In the genomic region with DNA sequence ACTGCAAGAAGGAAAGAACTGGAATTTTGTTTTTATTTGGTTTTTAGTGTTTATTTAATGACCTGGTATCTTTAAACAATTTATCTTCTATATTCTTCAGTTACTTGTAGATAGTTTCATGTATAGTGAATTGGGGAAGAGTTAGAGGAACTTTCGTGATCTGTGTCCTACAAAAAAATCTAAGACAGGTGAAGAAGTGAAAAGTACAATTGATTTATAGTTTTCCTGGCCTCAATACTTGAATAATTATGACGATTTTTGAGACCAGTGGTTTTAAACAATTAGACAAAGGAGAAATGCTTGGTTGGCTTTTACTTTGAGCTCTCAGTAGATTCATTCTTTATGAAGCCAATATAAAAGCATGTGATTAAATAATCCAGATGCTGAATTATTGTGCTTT, we compare ENCODE assay signal across 11 cellular contexts. TPM values are rescaled to one million over a fixed set of nuclear protein-coding genes. Genes with fewer than 3 reads are reported as not detected.
A peak's percentile ranks its signal among the peaks of the same experiment; 100 is the strongest.
DNase-seq lines count a peak whose midpoint lies in the region; ATAC-seq, FAIRE-seq and TF ChIP-seq lines count a peak whose summit lies in the region.
"Had no signal": no experiment of that assay in that cellular context is flagged by ENCODE, and none has a peak within 500 bp of the region (broad histone marks: within the 10 kb centered on the region; RNA-seq: fewer than 3 reads in every experiment).

No MANE protein-coding gene starts in this region.

- peaks cover 66% of the 10 kb centered on the region for H3K36me3 Mint-ChIP-seq in activated T-helper 17 cell treated with anti-CD3 and anti-CD28 coated beads, Interleukin-2, amount 50 U/mL, for 72 hours (ENCODE audit: low read depth)
- peaks cover 2% of the 10 kb centered on the region for H3K36me3 Mint-ChIP-seq in memory B cell

- TF ChIP-seq CTCF in A673 (conservative IDR thresholded peaks at IDR 0.05; ENCODE audit: low read depth, low read length) (no peak), HCT116 (IDR thresholded peaks at IDR 0.05 in 2 of 3, conservative IDR thresholded peaks at IDR 0.05 in 1 of 3; ENCODE audit: borderline replicate concordance in 1 of 3, insufficient read depth in 1 of 3, low read depth in 2 of 3, low read length in 2 of 3) (no peak), kidney (IDR thresholded peaks at IDR 0.05; ENCODE audit: borderline replicate concordance, extremely low read depth, insufficient read depth) (no peak)

- H3K4me1 Mint-ChIP-seq in activated T-helper 17 cell treated with anti-CD3 and anti-CD28 coated beads, Interleukin-2, amount 50 U/mL, for 72 hours: peaks cover 36% of the 10 kb centered on the region
- H3K4me1 Mint-ChIP-seq in memory B cell: peaks cover 23% of the 10 kb centered on the region

- CTCF ChIA-PET in A673 (lab: Charles Lee): no interaction called here
- CTCF ChIA-PET in HCT116 (lab: Charles Lee): no interaction called here

- no peaks in the 10 kb centered on the region for H3K27me3 Mint-ChIP-seq in activated T-helper 17 cell treated with anti-CD3 and anti-CD28 coated beads, Interleukin-2, amount 50 U/mL, for 72 hours
- H3K27me3 Mint-ChIP-seq in memory B cell: no peaks in the 10 kb centered on the region

- no peak for FAIRE-seq in kidney (lab: Jason Lieb, UNC)

- H3K27ac Mint-ChIP-seq in activated T-helper 17 cell treated with anti-CD3 and anti-CD28 coated beads, Interleukin-2, amount 50 U/mL, for 72 hours: peak overlapping the region; percentile 81
- no peak overlapping the region for H3K27ac Mint-ChIP-seq in memory B cell

- DNase-seq in A673 (ENCODE audit: low spot score) (no peak), HCT116 (ENCODE audit: low read depth, low spot score) (no peak), memory B cell (ENCODE audit: low spot score in 2 of 2) (no peak), COLO668 (lab: John Stamatoyannopoulos, UW; ENCODE audit: unreplicated experiment) (no peak), kidney (no peak)
- DNase-seq: SIG-M5; stimulated activated CD4-positive, alpha-beta T cell treated with anti-CD3 and anti-CD28 coated beads, Interleukin-12 subunit alpha, Interleukin-12 subunit beta, amount 100 ng/mL, for 4 hours; uterus had no signal

- H3K4me1 ChIP-seq in A673 (ENCODE audit: insufficient read depth, low read length, poor library complexity, severe bottlenecking) (peaks cover 31% of the 10 kb centered on the region), HCT116 (ENCODE audit: control insufficient read depth in 1 of 2, insufficient read depth in 2 of 2, low read length in 2 of 2) (peaks cover 12 to 15% of the 10 kb centered on the region in 2 experiments; a peak in 3 of 4 replicates), kidney (ENCODE audit: control insufficient read depth in 1 of 2, insufficient read depth in 1 of 2, low read depth in 1 of 2, low read length in 2 of 2) (peaks cover 0 to 2% of the 10 kb centered on the region in 2 donors)

- peak overlapping the region; percentile 80 for H3K4me3 Mint-ChIP-seq in activated T-helper 17 cell treated with anti-CD3 and anti-CD28 coated beads, Interleukin-2, amount 50 U/mL, for 72 hours
- peak overlapping the region; percentile 21 for H3K4me3 Mint-ChIP-seq in memory B cell

- H4K20me1 ChIP-seq in HCT116 (ENCODE audit: insufficient read depth): no peaks in the 10 kb centered on the region

- no peaks in the 10 kb centered on the region for H3K9me3 Mint-ChIP-seq in activated T-helper 17 cell treated with anti-CD3 and anti-CD28 coated beads, Interleukin-2, amount 50 U/mL, for 72 hours
- H3K9me3 Mint-ChIP-seq in memory B cell: no peaks in the 10 kb centered on the region

- H3K4me2 ChIP-seq in HCT116 (ENCODE audit: low read length): peak overlapping the region; percentile 86; the same call in 1 of the 2 replicates

- TF ChIP-seq POLR2A in HCT116 (IDR thresholded peaks at IDR 0.05; ENCODE audit: borderline replicate concordance, extremely low read depth, insufficient read depth, insufficient read length): no peak

- no peaks in the 10 kb centered on the region for H3K27me3 ChIP-seq in A673 (replicated peaks; ENCODE audit: insufficient read depth, low read depth, low read length, poor library complexity)
- H3K27me3 ChIP-seq in HCT116 (ENCODE audit: insufficient read depth, low read length): no peaks in the 10 kb centered on the region
- H3K27me3 ChIP-seq: uterus had no signal

- intact Hi-C loops in A673 (cut with micrococcal nuclease; ENCODE audit: unreplicated experiment) (no loop called here), HCT116 (cut with micrococcal nuclease) (no loop called here), kidney (cut with DNase I) (no loop called here)

- H2AFZ ChIP-seq in HCT116 (ENCODE audit: low read depth, low read length, poor library complexity, severe bottlenecking): no peak overlapping the region

- peaks cover 83% of the 10 kb centered on the region for H3K79me2 ChIP-seq in HCT116 (ENCODE audit: insufficient read depth, low read length)

- BruUV-seq in A673 (replicated peaks; lab: Mats Ljungman, UMichigan) (no TSS peak), HCT116 (replicated peaks; lab: Mats Ljungman, UMichigan) (no TSS peak)

- ATAC-seq in HCT116 (no peak), memory B cell (ENCODE audit: low read depth) (no peak), esophagus mucosa (no peak), HG03159 (IDR thresholded peaks at IDR 0.05; ENCODE audit: unreplicated experiment) (no peak)
- no peak for ATAC-seq in activated T-helper 17 cell treated with anti-CD3 and anti-CD28 coated beads, Interleukin-2, amount 50 U/mL, for 72 hours (replicated peaks)

- H3K9me3 ChIP-seq in A673 (ENCODE audit: low read depth, low read length, poor library complexity, severe bottlenecking) (no peaks in the 10 kb centered on the region), HCT116 (ENCODE audit: control insufficient read depth in 1 of 2, insufficient read depth in 1 of 2, low read depth in 1 of 2, low read length in 2 of 2) (no peaks in the 10 kb centered on the region), kidney (ENCODE audit: control insufficient read depth in 1 of 2, low read length in 2 of 2) (no peaks in the 10 kb centered on the region)
- H3K9me3 ChIP-seq: uterus had no signal

- peak overlapping the region; percentile 89 for H3K4me3 ChIP-seq in A673 (ENCODE audit: low read depth, low read length, poor library complexity, severe bottlenecking)
- H3K4me3 ChIP-seq in HCT116 (replicated peaks in 1 of 2; ENCODE audit: low read depth in 1 of 2, low read length in 2 of 2): no peak overlapping the region; a peak in 1 of 4 replicates
- no peak overlapping the region for H3K4me3 ChIP-seq in kidney (ENCODE audit: low read length in 2 of 2)

- RAD21 ChIA-PET in HCT116 (lab: Charles Lee; ENCODE audit: low non-redundant PET in 1 of 2, low total read pairs in 2 of 2, uncharacterized antibody in 2 of 2, unreplicated experiment in 2 of 2): no interaction called here

- POLR2A ChIA-PET in A673 (lab: Charles Lee; ENCODE audit: low non-redundant PET): no interaction called here
- POLR2A ChIA-PET in HCT116 (lab: Charles Lee): no interaction called here

- H3K9ac ChIP-seq in HCT116 (ENCODE audit: low read length) (no peak overlapping the region), kidney (ENCODE audit: low read length in 2 of 2) (peak overlapping the region in 1 of 2 donors; percentile 6)

- no peak overlapping the region for H3K27ac ChIP-seq in A673 (ENCODE audit: low read depth, low read length, poor library complexity, severe bottlenecking)
- no peak overlapping the region for H3K27ac ChIP-seq in HCT116 (ENCODE audit: low read depth, low read length)
- no peak overlapping the region for H3K27ac ChIP-seq in kidney (ENCODE audit: low read depth in 2 of 2, low read length in 2 of 2)

- no peak for TF ChIP-seq RAD21 in HCT116 (IDR thresholded peaks at IDR 0.05; ENCODE audit: low read depth)

- H3K36me3 ChIP-seq in A673 (ENCODE audit: insufficient read depth, low read length, poor library complexity, severe bottlenecking): no peaks in the 10 kb centered on the region
- H3K36me3 ChIP-seq in HCT116 (ENCODE audit: control insufficient read depth in 1 of 2, insufficient read depth in 2 of 2, low read length in 2 of 2): no peaks in the 10 kb centered on the region
- H3K36me3 ChIP-seq in kidney (ENCODE audit: control insufficient read depth in 1 of 2, insufficient read depth in 2 of 2, low read length in 2 of 2): no peaks in the 10 kb centered on the region
- H3K36me3 ChIP-seq: uterus had no signal

- H3K9me2 ChIP-seq in HCT116 (ENCODE audit: insufficient read depth): no peaks in the 10 kb centered on the region

TF ChIP-seq in HCT116, 20 proteins besides CTCF, POLR2A, EP300 and RAD21:
- TF ChIP-seq TCF7L2 (IDR thresholded peaks at IDR 0.05; ENCODE audit: borderline replicate concordance, extremely low read depth, insufficient read depth, insufficient read length) (no peak), ZFX (IDR thresholded peaks at IDR 0.05) (no peak)
TF ChIP-seq in HCT116: peak in this region for 0.

RNA-seq across cellular contexts. Expression of gene MIER1, which starts 7.5 kb away (rescaled TPM):
- total RNA-seq in A673 (2021) (30.3 and 30.7 TPM in 2 replicates), HCT116 (2021; ENCODE audit: unreplicated experiment) (28.7 TPM), esophagus mucosa (17.1 TPM), kidney (47.6 TPM)
- 9.9 and 10.5 TPM in 2 replicates for polyA plus RNA-seq in HCT116 (2012)
- total RNA-seq in activated T-helper 17 cell treated with anti-CD3 and anti-CD28 coated beads, Interleukin-2, amount 50 U/mL, for 72 hours: 10 to 100 TPM; 44.7 to 60.0 TPM
- polyA plus RNA-seq in kidney (ENCODE audit: insufficient read depth, low read depth, low replicate concordance): 9.4 TPM

RNA-seq across cellular contexts. Expression of gene DNAI4, which starts 7.6 kb away (rescaled TPM):
- total RNA-seq in A673 (2021) (4.9 and 5.3 TPM in 2 replicates), HCT116 (2021; ENCODE audit: unreplicated experiment) (3.9 TPM), esophagus mucosa (0.56 TPM), kidney (26.8 TPM)
- 0.59 and 0.75 TPM in 2 replicates for polyA plus RNA-seq in HCT116 (2012)
- 1 to 10 TPM in 1 of 2 donors, under 1 TPM in 1; 0.65 to 1.4 TPM for total RNA-seq in activated T-helper 17 cell treated with anti-CD3 and anti-CD28 coated beads, Interleukin-2, amount 50 U/mL, for 72 hours
- 4.1 TPM for polyA plus RNA-seq in kidney (ENCODE audit: insufficient read depth, low read depth, low replicate concordance)
